In the genomic region with DNA sequence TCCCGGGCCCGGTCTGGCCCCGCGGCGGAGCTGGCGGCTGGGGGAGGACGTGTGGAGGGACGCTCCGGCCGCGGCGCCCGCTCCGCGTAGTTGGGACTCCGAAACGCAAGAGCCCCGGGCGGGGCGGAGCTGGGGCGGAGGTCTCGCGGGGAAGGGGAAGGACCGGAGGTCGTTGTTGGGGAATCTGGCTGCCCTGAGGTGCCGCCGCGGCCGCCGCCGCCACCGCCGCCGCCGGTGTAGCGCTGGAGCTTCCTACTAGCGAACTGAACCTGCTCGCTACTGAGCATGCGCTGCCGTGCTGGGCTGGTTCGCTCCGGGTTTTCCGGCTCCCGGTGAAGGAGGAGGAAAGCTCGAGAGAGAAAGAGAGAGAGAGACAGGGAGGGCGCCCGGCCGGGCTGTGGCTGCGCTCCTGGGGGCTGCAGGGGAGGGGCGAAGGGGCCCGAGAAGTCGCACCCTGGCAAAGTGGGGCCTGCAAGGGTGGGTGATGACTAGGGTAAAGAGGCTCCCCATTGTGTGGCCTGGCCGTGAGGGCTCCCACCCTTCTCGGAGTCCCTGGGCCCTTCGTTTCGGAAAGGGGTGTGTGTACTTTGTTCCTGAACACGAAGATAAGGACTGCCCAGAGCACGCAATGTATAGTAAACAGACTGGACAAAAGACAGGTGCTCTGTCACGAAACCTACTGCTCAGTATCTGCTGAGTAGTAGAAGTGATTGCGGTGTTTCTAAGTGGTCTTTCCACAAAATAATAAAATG, we compare ENCODE assay signal across 8 cellular contexts. TPM values are rescaled to one million over a fixed set of nuclear protein-coding genes. Genes with fewer than 3 reads are reported as not detected.
DNase-seq lines count a peak whose midpoint lies in the region; ATAC-seq, FAIRE-seq and TF ChIP-seq lines count a peak whose summit lies in the region.

A gene (minus strand): TSS at position 281 of the 752 bp plus-strand sequence. CDS start 629 bp downstream, outside the sequence.

- H3K36me3 ChIP-seq in OCI-LY1 (ENCODE audit: insufficient read depth, low read length), result peaks cover 15% of the 10 kb centered on the region
- peaks cover 6% of the 10 kb centered on the region for H3K36me3 ChIP-seq in mesodermal cell (ENCODE audit: control insufficient read depth, insufficient read depth, low read length)

- no peaks in the 10 kb centered on the region for H4K20me1 ChIP-seq in OCI-LY1 (ENCODE audit: insufficient read depth, low read length)

- TF ChIP-seq CTCF in D721Med (IDR thresholded peaks at IDR 0.05; ENCODE audit: insufficient read depth, missing control alignments), result no peak
- TF ChIP-seq CTCF in OCI-LY1 (IDR thresholded peaks at IDR 0.05; ENCODE audit: low read length), result no peak

- H3K4me3 ChIP-seq in OCI-LY1 (ENCODE audit: low read depth, low read length, poor library complexity, severe bottlenecking), result peak within 1 kb of the TSS; percentile 88
- peak within 1 kb of the TSS; percentile 73 for H3K4me3 ChIP-seq in mesodermal cell (ENCODE audit: extremely low read depth, insufficient read depth, low read length, poor library complexity, severe bottlenecking)

- FAIRE-seq in D721Med (lab: Jason Lieb, UNC), result no peak

- in situ Hi-C loops in endometrial microvascular endothelial cells (cut with HindIII; ENCODE audit: inconsistent ontology term, low pct_unique_long_range_greater_than_20kb, low sequenced_read_pairs), result no loop called here

- H3K9me3 ChIP-seq in OCI-LY1 (ENCODE audit: low read length) (no peaks in the 10 kb centered on the region), mesodermal cell (ENCODE audit: control insufficient read depth, low read length) (no peaks in the 10 kb centered on the region)

- 2% methylated on average over 18 to 45 of the region's 60 CpGs for WGBS in mesodermal cell (ENCODE audit: insufficient coverage in 2 of 2), 2 experiments

- no peaks in the 10 kb centered on the region for H3K9me2 ChIP-seq in OCI-LY1 (ENCODE audit: low read depth, low read length)

- no peaks in the 10 kb centered on the region for H3K27me3 ChIP-seq in OCI-LY1 (ENCODE audit: insufficient read depth, low read length)

- ATAC-seq in GM21526 (IDR thresholded peaks at IDR 0.05; ENCODE audit: low FRiP score, unreplicated experiment), result peak; percentile 52

- peaks cover 42% of the 10 kb centered on the region for H3K79me2 ChIP-seq in OCI-LY1 (ENCODE audit: insufficient read depth, low read length)

- no peaks in the 10 kb centered on the region for H3F3A ChIP-seq in OCI-LY1 (ENCODE audit: insufficient read depth, low read length)

- H3K4me2 ChIP-seq in OCI-LY1 (ENCODE audit: low read length), result peak within 1 kb of the TSS; percentile 92

- H3K9ac ChIP-seq in OCI-LY1 (ENCODE audit: low read length), result peak within 1 kb of the TSS; percentile 94

- DNase-seq in D721Med (ENCODE audit: insufficient read length, low spot score), result peak; percentile 78
- peak; percentile 91 for DNase-seq in HuH-7 (ENCODE audit: low spot score)
- peak; percentile 91 for DNase-seq in activated CD8-positive, alpha-beta memory T cell treated with anti-CD3 and anti-CD28 coated beads, Interleukin-2, amount 50 U/mL, for 4 hours
- peak; percentile 81 to 87 for DNase-seq in stimulated activated CD8-positive, alpha-beta memory T cell treated with anti-CD3 and anti-CD28 coated beads, Interleukin-15, amount 100 ng/mL, for 4 hours (ENCODE audit: low read depth in 2 of 2)

- H3K4me1 ChIP-seq in OCI-LY1 (ENCODE audit: insufficient read depth, low read length, severe bottlenecking) (peaks cover 52% of the 10 kb centered on the region), mesodermal cell (ENCODE audit: control insufficient read depth, insufficient read depth, low read length, poor library complexity, severe bottlenecking) (peaks cover 12% of the 10 kb centered on the region)

- H3K27ac ChIP-seq in OCI-LY1 (ENCODE audit: low read depth, low read length, poor library complexity, severe bottlenecking), result peak within 1 kb of the TSS; percentile 76
- peak within 1 kb of the TSS; percentile 95 for H3K27ac ChIP-seq in mesodermal cell (ENCODE audit: low read depth, low read length, severe bottlenecking)

- no peak within 1 kb of the TSS for H2AFZ ChIP-seq in OCI-LY1 (ENCODE audit: low read length)

RNA-seq across cellular contexts. Expression of the gene that starts here (rescaled TPM):
- 10.0 TPM for total RNA-seq in endometrial microvascular endothelial cells (ENCODE audit: inconsistent ontology term)
- 23.1 TPM for polyA plus RNA-seq in mesodermal cell (2013, experiment 1 of 2)
- 26.0 TPM for polyA plus RNA-seq in mesodermal cell (2013, experiment 2 of 2)

Comparison
In these comparisons a context has a peak if more than half of its experiments do, and no peak if none do; other contexts are left out.
1. Peak in every context shown above with its lines: DNase-seq, ATAC-seq, H3K4me3 ChIP-seq and H3K27ac ChIP-seq.